Comparison of ENCODE assay signal across 14 cellular contexts in genomic region chr7:69889338-69890080, GRCh38.
A peak's percentile ranks its signal among the peaks of the same experiment; 100 is the strongest.
DNase-seq lines count a peak whose midpoint lies in the region; ATAC-seq and TF ChIP-seq lines count a peak whose summit lies in the region.
"Had no signal": no experiment of that assay in that cellular context is flagged by ENCODE, and none has a peak within 500 bp of the region (broad histone marks: within the 10 kb centered on the region; RNA-seq: fewer than 3 reads in every experiment).

No MANE protein-coding gene starts in this region.

- H3K23ac ChIP-seq in mesenchymal stem cell (ENCODE audit: low read length in 2 of 2) = no peak overlapping the region

- peaks cover 16% of the 10 kb centered on the region for H3K79me1 ChIP-seq in mesenchymal stem cell (replicated peaks; ENCODE audit: low read length, poor library complexity, severe bottlenecking)

- ATAC-seq in GM18520 (IDR thresholded peaks at IDR 0.05; ENCODE audit: unreplicated experiment) (peak; percentile 78), GM21825 (IDR thresholded peaks at IDR 0.05; ENCODE audit: unreplicated experiment) (peak; percentile 71), PC-3 (no peak), HG02840 (IDR thresholded peaks at IDR 0.05; ENCODE audit: low FRiP score, unreplicated experiment) (no peak)
- ATAC-seq: psoas muscle had no signal

- CTCF ChIA-PET in PC-3 (lab: Charles Lee) = no interaction called here

- DNase-seq in Jurkat, Clone E6-1 (ENCODE audit: low read depth, low spot score) = peak; percentile 23
- DNase-seq in mesenchymal stem cell (no peak), PC-3 (no peak), hippocampal formation (lab: John Stamatoyannopoulos, UW) (no peak)
- DNase-seq in activated CD4-positive, alpha-beta T cell treated with anti-CD3 and anti-CD28 coated beads for 1 hour = no peak
- DNase-seq: activated T-cell treated with anti-CD3 and anti-CD28 coated beads, Interleukin-2, amount 50 U/mL, for 24 hours; CD4-positive, alpha-beta T cell; NCI-H1930; psoas muscle; tibial artery had no signal

- no peak for TF ChIP-seq CTCF in PC-3 (conservative IDR thresholded peaks at IDR 0.05; ENCODE audit: low read depth, low read length)

- H3K27ac ChIP-seq in mesenchymal stem cell (ENCODE audit: low read length, poor library complexity, severe bottlenecking) (no peak overlapping the region), PC-3 (ENCODE audit: low read length) (no peak overlapping the region)
- H3K27ac ChIP-seq: psoas muscle, RWPE1, tibial artery had no signal

- H2AK5ac ChIP-seq in mesenchymal stem cell (ENCODE audit: low read length, severe bottlenecking) = no peak overlapping the region

- H4K91ac ChIP-seq in mesenchymal stem cell (ENCODE audit: low read length) = no peak overlapping the region

- H3K36me3 ChIP-seq in mesenchymal stem cell (ENCODE audit: control insufficient read depth in 1 of 2, insufficient read depth in 2 of 2, low read depth in 1 of 2, low read length in 2 of 2) (no peaks in the 10 kb centered on the region), PC-3 (ENCODE audit: low read depth, low read length) (no peaks in the 10 kb centered on the region)
- H3K36me3 ChIP-seq: tibial artery had no signal

- H3K79me2 ChIP-seq in PC-3 (ENCODE audit: low read length) = no peaks in the 10 kb centered on the region

- no peaks in the 10 kb centered on the region for H4K20me1 ChIP-seq in PC-3 (ENCODE audit: low read length)

- H3K18ac ChIP-seq in mesenchymal stem cell (ENCODE audit: low read depth in 1 of 2, low read length in 2 of 2) = no peak overlapping the region

- H3K9me2 ChIP-seq in PC-3 (replicated peaks; ENCODE audit: low read length) = no peaks in the 10 kb centered on the region

- no TSS peak for BruUV-seq in PC-3 (replicated peaks; lab: Mats Ljungman, UMichigan)

- H2AFZ ChIP-seq in mesenchymal stem cell (ENCODE audit: low read depth, low read length) (no peak overlapping the region), PC-3 (ENCODE audit: low read length) (no peak overlapping the region)

- POLR2A ChIA-PET in PC-3 (lab: Charles Lee; ENCODE audit: unreplicated experiment) = no interaction called here

- no peak overlapping the region for H2BK5ac ChIP-seq in mesenchymal stem cell (ENCODE audit: low read depth, low read length, poor library complexity, severe bottlenecking)

- no peak overlapping the region for H3K4ac ChIP-seq in mesenchymal stem cell (ENCODE audit: low read depth in 1 of 2, low read length in 2 of 2)

- no peak overlapping the region for H3K14ac ChIP-seq in mesenchymal stem cell (ENCODE audit: low read length in 2 of 2)

- H4K8ac ChIP-seq in mesenchymal stem cell (ENCODE audit: low read length) = no peak overlapping the region

- no peaks in the 10 kb centered on the region for H3K9me3 ChIP-seq in mesenchymal stem cell (ENCODE audit: control insufficient read depth, low read length)
- H3K9me3 ChIP-seq in PC-3 (ENCODE audit: low read length) = peaks cover 13% of the 10 kb centered on the region; the same call in 1 of the 2 replicates
- H3K9me3 ChIP-seq: psoas muscle, tibial artery had no signal

- H3K4me1 ChIP-seq in mesenchymal stem cell (ENCODE audit: control insufficient read depth, insufficient read depth, low read depth, low read length) (no peaks in the 10 kb centered on the region), PC-3 (ENCODE audit: insufficient read depth, low read length) (no peaks in the 10 kb centered on the region)
- H3K4me1 ChIP-seq: tibial artery had no signal

- peak overlapping the region; percentile 79 for H3K9ac ChIP-seq in mesenchymal stem cell (ENCODE audit: low read length)
- H3K9ac ChIP-seq in PC-3 (ENCODE audit: low read length) = no peak overlapping the region

- no peak overlapping the region for H2BK12ac ChIP-seq in mesenchymal stem cell (ENCODE audit: low read length in 2 of 2)

- no peak overlapping the region for H3K4me3 ChIP-seq in Jurkat, Clone E6-1 (ENCODE audit: low read length)
- H3K4me3 ChIP-seq in mesenchymal stem cell (ENCODE audit: insufficient read depth in 1 of 2, low read depth in 1 of 2, low read length in 2 of 2) (peak overlapping the region in 1 of 2 experiments; percentile 65), PC-3 (ENCODE audit: low read length) (no peak overlapping the region)
- H3K4me3 ChIP-seq: psoas muscle, tibial artery had no signal

- H3F3A ChIP-seq in PC-3 (ENCODE audit: low read length, unreplicated experiment) = no peaks in the 10 kb centered on the region

- H2BK120ac ChIP-seq in mesenchymal stem cell (ENCODE audit: low read depth, low read length) = no peak overlapping the region

- no peaks in the 10 kb centered on the region for H3K27me3 ChIP-seq in mesenchymal stem cell (ENCODE audit: control insufficient read depth in 1 of 2, insufficient read depth in 1 of 2, low read length in 2 of 2)
- no peaks in the 10 kb centered on the region for H3K27me3 ChIP-seq in PC-3 (ENCODE audit: low read length)
- H3K27me3 ChIP-seq: tibial artery had no signal

- WGBS in mesenchymal stem cell = 88% methylated on average over 7 of the region's 8 CpGs

- intact Hi-C loops in PC-3 (cut with micrococcal nuclease) = no loop called here

- H3K4me2 ChIP-seq in mesenchymal stem cell (ENCODE audit: low read length, poor library complexity, severe bottlenecking) (no peak overlapping the region), PC-3 (ENCODE audit: low read length) (no peak overlapping the region)

- H2BK15ac ChIP-seq in mesenchymal stem cell (ENCODE audit: low read depth, poor library complexity, severe bottlenecking) = no peak overlapping the region

Comparison
In these comparisons a context has a peak if more than half of its experiments do, and no peak if none do; other contexts are left out.
1. ATAC-seq: peak in GM18520 (single experiment) and GM21825 (single experiment); none in PC-3 (single experiment) and HG02840 (single experiment).